Comparison of ENCODE assay signal across 8 cellular contexts in genomic region chr1:211258310-211258755, GRCh38. TPM values are rescaled to one million over a fixed set of nuclear protein-coding genes. Genes with fewer than 3 reads are reported as not detected.
A peak's percentile ranks its signal among the peaks of the same experiment; 100 is the strongest.
DNase-seq lines count a peak whose midpoint lies in the region; ATAC-seq and TF ChIP-seq lines count a peak whose summit lies in the region.

No MANE protein-coding gene starts in this region.

- DNase-seq in GDM1 (lab: John Stamatoyannopoulos, UW), result peak; percentile 43
- DNase-seq in NCI-H1105 treated with DMSO at 0.1 percent for 48 hours (lab: John Stamatoyannopoulos, UW), result peak; percentile 84
- DNase-seq in T follicular helper cell (ENCODE audit: low read depth), result peak; percentile 15
- peak; percentile 84 to 92 (median 89) for DNase-seq in heart left ventricle
- DNase-seq in posterior cingulate gyrus, result peak; percentile 49 to 94 (median 63)
- peak; percentile 90 for DNase-seq in upper lobe of right lung

- peak; percentile 25 for ATAC-seq in HG02623 (IDR thresholded peaks at IDR 0.05; ENCODE audit: unreplicated experiment)
- peak; percentile 37 to 64 (median 53) for ATAC-seq in heart left ventricle
- ATAC-seq in upper lobe of right lung, result peak; percentile 57

- H3K27ac ChIP-seq in adipose tissue (ENCODE audit: low read depth, low read length), result peak overlapping the region; percentile 76
- H3K27ac ChIP-seq in heart left ventricle, result peak overlapping the region; percentile 92 to 100 (median 98)
- H3K27ac ChIP-seq in upper lobe of right lung, result peak overlapping the region; percentile 99

- H3K9me3 ChIP-seq in heart left ventricle (no peaks in the 10 kb centered on the region), upper lobe of right lung (no peaks in the 10 kb centered on the region)

- no peaks in the 10 kb centered on the region for H3K27me3 ChIP-seq in heart left ventricle
- no peaks in the 10 kb centered on the region for H3K27me3 ChIP-seq in upper lobe of right lung

- H3K4me1 ChIP-seq in heart left ventricle (peaks cover 0 to 28% (median 16%) of the 10 kb centered on the region in 12 donors), upper lobe of right lung (peaks cover 15% of the 10 kb centered on the region)

- intact Hi-C loops in heart left ventricle (cut with DNase I), result loop anchor here in 2 of 10 donors (2.0 to 10.0 kb wide), 3 partner anchors 124 to 854 kb away; partner anchors contain the start of gene SLC30A1 (in 1 of the 2)
- intact Hi-C loops in posterior cingulate gyrus (cut with DNase I), result loop anchor here (2.0 to 10.0 kb wide), 2 partner anchors 124 kb away; partner anchors contain the start of gene KCNH1
- intact Hi-C loops in upper lobe of right lung (cut with DNase I), result no loop called here

- no peak for TF ChIP-seq POLR2A in heart left ventricle (IDR thresholded peaks at IDR 0.05)

- H3K36me3 ChIP-seq in heart left ventricle (peaks cover 0 to 14% (median 2%) of the 10 kb centered on the region in 9 donors), upper lobe of right lung (no peaks in the 10 kb centered on the region)

- TF ChIP-seq CTCF in heart left ventricle (IDR thresholded peaks at IDR 0.05), result peak in 1 of 12 donors; percentile 16
- no peak for TF ChIP-seq CTCF in upper lobe of right lung (IDR thresholded peaks at IDR 0.05)

- WGBS in adipose tissue, 3 donors, result 0 to 2% (median 0%) methylated on average over 17 of the region's 17 CpGs
- WGBS in heart left ventricle, 4 donors, result 0% methylated on average over 17 of the region's 17 CpGs

- H3K4me3 ChIP-seq in heart left ventricle (peak overlapping the region; percentile 70 to 98 (median 93)), upper lobe of right lung (peak overlapping the region; percentile 86)

RNA-seq across cellular contexts. Expression of gene RCOR3, which starts 0.8 kb away (rescaled TPM):
- polyA plus RNA-seq in adipose tissue (10 to 100 TPM; 15.6 to 20.7 (median 16.1) TPM), heart left ventricle (10 to 100 TPM; 25.3 to 25.4 TPM)
- total RNA-seq in heart left ventricle (10 to 100 TPM; 28.9 to 60.1 (median 48.6) TPM), upper lobe of right lung (46.7 TPM)

Comparison
In these comparisons a context has a peak if more than half of its experiments do, and no peak if none do; other contexts are left out.
1. Peak in every context shown above with its lines: DNase-seq, ATAC-seq, H3K4me3 ChIP-seq and H3K27ac ChIP-seq.
2. DNase-seq: peak in every context shown above with its lines; median percentile 90 in upper lobe of right lung; 89 in heart left ventricle; 84 in NCI-H1105 treated with DMSO at 0.1 percent for 48 hours; 63 in posterior cingulate gyrus; 43 in GDM1; 15 in T follicular helper cell.